Comparison of ENCODE assay signal across 25 cellular contexts in genomic region chr2:1693723-1694122, GRCh38. TPM values are rescaled to one million over a fixed set of nuclear protein-coding genes. Genes with fewer than 3 reads are reported as not detected.
A peak's percentile ranks its signal among the peaks of the same experiment; 100 is the strongest.
DNase-seq lines count a peak whose midpoint lies in the region; ATAC-seq and TF ChIP-seq lines count a peak whose summit lies in the region.
"Had no signal": no experiment of that assay in that cellular context is flagged by ENCODE, and none has a peak within 500 bp of the region (broad histone marks: within the 10 kb centered on the region; RNA-seq: fewer than 3 reads in every experiment).

No MANE protein-coding gene starts in this region.

- H3K9ac ChIP-seq in mesenchymal stem cell (ENCODE audit: low read length) (no peak overlapping the region), subcutaneous abdominal adipose tissue (ENCODE audit: low read length in 5 of 5) (no peak overlapping the region)

- 0 out of 2 replicates have a peak overlapping the region, but pooled peaks have one; percentile 28 for H3K27ac ChIP-seq in RWPE1
- H3K27ac ChIP-seq in mesenchymal stem cell (ENCODE audit: low read length, poor library complexity, severe bottlenecking) = no peak overlapping the region
- H3K27ac ChIP-seq in subcutaneous abdominal adipose tissue (ENCODE audit: low read depth, low read length) = peak overlapping the region; percentile 15
- H3K27ac ChIP-seq: A549, PC-9 had no signal

- no peaks in the 10 kb centered on the region for H3K27me3 ChIP-seq in mesenchymal stem cell (ENCODE audit: control insufficient read depth in 1 of 2, insufficient read depth in 1 of 2, low read length in 2 of 2)
- no peaks in the 10 kb centered on the region for H3K27me3 ChIP-seq in subcutaneous abdominal adipose tissue (ENCODE audit: control insufficient read depth in 5 of 5, insufficient read depth in 4 of 5, low read length in 5 of 5)
- H3K27me3 ChIP-seq: BLaER1 treated with 17β-estradiol and CSF1 and Interleukin-3, amounts not matched to agents 10 nM and 100 nM had no signal

- no peak overlapping the region for H3K14ac ChIP-seq in mesenchymal stem cell (ENCODE audit: low read length in 2 of 2)

- ATAC-seq in HG03039 (IDR thresholded peaks at IDR 0.05; ENCODE audit: unreplicated experiment) = no peak
- ATAC-seq in GM19351 (IDR thresholded peaks at IDR 0.05; ENCODE audit: unreplicated experiment) = no peak
- ATAC-seq in GM19328 (IDR thresholded peaks at IDR 0.05; ENCODE audit: unreplicated experiment) = no peak
- ATAC-seq: A549, HCT116 had no signal

- H2BK15ac ChIP-seq in mesenchymal stem cell (ENCODE audit: low read depth, poor library complexity, severe bottlenecking) = no peak overlapping the region

- no peak for DNase-seq in RWPE1 (ENCODE audit: low spot score)
- DNase-seq in endothelial cell (ENCODE audit: low spot score) = no peak
- no peak for DNase-seq in mesenchymal stem cell
- DNase-seq: AML-193; CD4-positive, alpha-beta T cell; KBM-7; MV-4-11; NCI-H1105; NCI-H146; NCI-H1930; NCI-H2107; NCI-H446; NCI-H524 treated with DMSO at 0.1 percent for 48 hours; NCI-H774; PC-9; RPMI8226; SHP77; SW 1271 had no signal

- no peak overlapping the region for H3K18ac ChIP-seq in mesenchymal stem cell (ENCODE audit: low read depth in 1 of 2, low read length in 2 of 2)

- CTCF ChIA-PET in RWPE1 (lab: Yijun Ruan, JAX) = no interaction called here

- no peak overlapping the region for H3K4ac ChIP-seq in mesenchymal stem cell (ENCODE audit: low read depth in 1 of 2, low read length in 2 of 2)

- TF ChIP-seq CTCF in RWPE1 (conservative IDR thresholded peaks at IDR 0.05; ENCODE audit: low read depth) (no peak), endothelial cell (IDR thresholded peaks at IDR 0.05; ENCODE audit: unreplicated experiment) (no peak)

- H3K4me3 ChIP-seq in mesenchymal stem cell (ENCODE audit: insufficient read depth in 1 of 2, low read depth in 1 of 2, low read length in 2 of 2) = no peak overlapping the region
- H3K4me3 ChIP-seq in subcutaneous abdominal adipose tissue (ENCODE audit: low read depth in 1 of 5, low read length in 5 of 5) = no peak overlapping the region
- H3K4me3 ChIP-seq: A549; BLaER1 treated with 17β-estradiol and CSF1 and Interleukin-3, amounts not matched to agents 10 nM and 100 nM; PC-9 had no signal

- H2BK120ac ChIP-seq in mesenchymal stem cell (ENCODE audit: low read depth, low read length) = no peak overlapping the region

- H2AFZ ChIP-seq in mesenchymal stem cell (ENCODE audit: low read depth, low read length) = no peak overlapping the region
- H2AFZ ChIP-seq: PC-9 had no signal

- peak overlapping the region in 1 of 2 experiments; percentile 14 for H3K23ac ChIP-seq in mesenchymal stem cell (ENCODE audit: low read length in 2 of 2)

- H3K36me3 Mint-ChIP-seq in endothelial cell (ENCODE audit: low read depth, unreplicated experiment) = peaks cover 30% of the 10 kb centered on the region

- H3K27ac Mint-ChIP-seq in endothelial cell (ENCODE audit: unreplicated experiment) = peak overlapping the region; percentile 7
- H3K27ac Mint-ChIP-seq: CD4-positive, alpha-beta T cell had no signal

- H2AK5ac ChIP-seq in mesenchymal stem cell (ENCODE audit: low read length, severe bottlenecking) = no peak overlapping the region

- H3K27me3 Mint-ChIP-seq in endothelial cell (ENCODE audit: unreplicated experiment) = peaks cover 4% of the 10 kb centered on the region
- H3K27me3 Mint-ChIP-seq: CD4-positive, alpha-beta T cell had no signal

- WGBS in mesenchymal stem cell = 97% methylated on average over 8 of the region's 9 CpGs

- H3K4me2 ChIP-seq in mesenchymal stem cell (ENCODE audit: low read length, poor library complexity, severe bottlenecking) = no peak overlapping the region
- H3K4me2 ChIP-seq: A549; BLaER1 treated with 17β-estradiol and CSF1 and Interleukin-3, amounts not matched to agents 10 nM and 100 nM; PC-9 had no signal

- H3K79me1 ChIP-seq in mesenchymal stem cell (replicated peaks; ENCODE audit: low read length, poor library complexity, severe bottlenecking) = peaks cover 5% of the 10 kb centered on the region

- H3K9me3 ChIP-seq in mesenchymal stem cell (ENCODE audit: control insufficient read depth, low read length) (no peaks in the 10 kb centered on the region), subcutaneous abdominal adipose tissue (ENCODE audit: control insufficient read depth in 5 of 5, low read length in 5 of 5) (no peaks in the 10 kb centered on the region)

- H3K9me3 Mint-ChIP-seq in endothelial cell (ENCODE audit: unreplicated experiment) = no peaks in the 10 kb centered on the region

- no peak overlapping the region for H2BK5ac ChIP-seq in mesenchymal stem cell (ENCODE audit: low read depth, low read length, poor library complexity, severe bottlenecking)

- peaks cover 29% of the 10 kb centered on the region for H3K4me1 Mint-ChIP-seq in endothelial cell (ENCODE audit: unreplicated experiment)

- peak overlapping the region; percentile 28 for H3K4me3 Mint-ChIP-seq in endothelial cell (ENCODE audit: unreplicated experiment)
- H3K4me3 Mint-ChIP-seq: CD4-positive, alpha-beta T cell had no signal

- H4K91ac ChIP-seq in mesenchymal stem cell (ENCODE audit: low read length) = peak overlapping the region; percentile 72

- no peak overlapping the region for H2BK12ac ChIP-seq in mesenchymal stem cell (ENCODE audit: low read length in 2 of 2)

- H4K8ac ChIP-seq in mesenchymal stem cell (ENCODE audit: low read length) = no peak overlapping the region

- POLR2A ChIA-PET in RWPE1 (lab: Yijun Ruan, JAX; ENCODE audit: low non-redundant PET) = no interaction called here

- peaks cover 39% of the 10 kb centered on the region in 2 experiments for H3K36me3 ChIP-seq in mesenchymal stem cell (ENCODE audit: control insufficient read depth in 1 of 2, insufficient read depth in 2 of 2, low read depth in 1 of 2, low read length in 2 of 2)
- peaks cover 0 to 32% (median 24%) of the 10 kb centered on the region in 5 donors for H3K36me3 ChIP-seq in subcutaneous abdominal adipose tissue (ENCODE audit: control insufficient read depth in 5 of 5, insufficient read depth in 5 of 5, low read length in 5 of 5)

- H3K4me1 ChIP-seq in mesenchymal stem cell (ENCODE audit: control insufficient read depth, insufficient read depth, low read depth, low read length) = peaks cover 24% of the 10 kb centered on the region
- H3K4me1 ChIP-seq in subcutaneous abdominal adipose tissue (ENCODE audit: control insufficient read depth in 5 of 5, insufficient read depth in 5 of 5, low read length in 5 of 5) = peaks cover 10 to 55% (median 42%) of the 10 kb centered on the region in 5 donors
- H3K4me1 ChIP-seq: A549 had no signal

RNA-seq across cellular contexts. Expression of gene PXDN, which starts 50.6 kb away (rescaled TPM):
- 521 TPM for total RNA-seq in endothelial cell (ENCODE audit: unreplicated experiment)
- polyA plus RNA-seq in mesenchymal stem cell (2013, experiment 1 of 2) = 621 TPM
- polyA plus RNA-seq in mesenchymal stem cell (2013, experiment 2 of 2) = 614 TPM
